18 cellular contexts compared by ENCODE assay signal in the genomic region with DNA sequence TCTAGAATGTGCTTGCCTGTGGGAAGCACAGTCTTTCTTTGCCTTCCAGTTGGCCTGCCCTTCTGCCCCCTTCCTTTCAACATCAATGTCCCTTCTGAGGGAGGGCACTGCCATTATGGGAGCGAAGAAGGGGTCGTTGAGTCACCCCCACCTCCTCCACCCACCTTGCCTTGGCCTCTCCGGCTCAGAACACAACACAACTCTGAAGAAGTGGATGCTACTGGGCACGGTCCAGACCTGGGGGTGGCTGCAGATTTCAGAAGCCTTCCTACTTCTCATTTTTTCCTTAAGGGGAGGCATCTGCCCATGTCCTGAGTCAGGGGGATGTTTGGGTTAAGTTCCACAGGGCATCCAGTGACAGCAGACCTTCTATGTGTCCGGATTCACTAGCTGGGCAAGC.
DNase-seq lines count a peak whose midpoint lies in the region; ATAC-seq, FAIRE-seq and TF ChIP-seq lines count a peak whose summit lies in the region.
"Had no signal": no experiment of that assay in that cellular context is flagged by ENCODE, and none has a peak within 500 bp of the region (broad histone marks: within the 10 kb centered on the region; RNA-seq: fewer than 3 reads in every experiment).

No MANE protein-coding gene starts in this region.

- H3K27ac ChIP-seq in right lobe of liver (peak overlapping the region in 2 of 3 donors; percentile 59 to 92), HepG2 (ENCODE audit: extremely low read length, insufficient read depth, low read length) (no peak overlapping the region), dorsolateral prefrontal cortex (peak overlapping the region in 48 of 59 donors; percentile 12 to 95 (median 80)), neural progenitor cell (no peak overlapping the region), aorta (ENCODE audit: low read depth in 1 of 2, low read length in 2 of 2) (peak overlapping the region; percentile 55 to 77), kidney (ENCODE audit: low read depth in 2 of 2, low read length in 2 of 2) (no peak overlapping the region)

- TF ChIP-seq RAD21 in HepG2 (CRISPR knock-in tag; IDR thresholded peaks at IDR 0.05), result no peak

- no peak overlapping the region for H3K4me3 ChIP-seq in right lobe of liver
- no peak overlapping the region for H3K4me3 ChIP-seq in HepG2 (replicated peaks in 1 of 3; ENCODE audit: insufficient read depth in 1 of 3, low read depth in 2 of 3, low read length in 3 of 3)
- no peak overlapping the region for H3K4me3 ChIP-seq in dorsolateral prefrontal cortex
- no peak overlapping the region for H3K4me3 ChIP-seq in neural progenitor cell
- H3K4me3 ChIP-seq in aorta (ENCODE audit: low read length in 2 of 2), result no peak overlapping the region
- H3K4me3 ChIP-seq in kidney (ENCODE audit: low read length in 2 of 2), result no peak overlapping the region
- H3K4me3 ChIP-seq: GM23338 had no signal

- H3K79me2 ChIP-seq in HepG2 (ENCODE audit: insufficient read depth, low read length) (no peaks in the 10 kb centered on the region), neural progenitor cell (ENCODE audit: low read depth) (no peaks in the 10 kb centered on the region)

- CTCF ChIA-PET in HepG2 (lab: Yijun Ruan, JAX; ENCODE audit: low intra/inter-chr PET ratio, low total read pairs), result no interaction called here

- H3K9me3 Mint-ChIP-seq in neural progenitor cell, result no peaks in the 10 kb centered on the region
- H3K9me3 Mint-ChIP-seq: CD4-positive, alpha-beta T cell; GM23338; HFFc6 had no signal

- peaks cover 2% of the 10 kb centered on the region for H3K27me3 Mint-ChIP-seq in neural progenitor cell (ENCODE audit: insufficient read depth, low read depth)
- H3K27me3 Mint-ChIP-seq: CD4-positive, alpha-beta T cell had no signal

- TF ChIP-seq EP300 in HepG2 (IDR thresholded peaks at IDR 0.05; ENCODE audit: low read depth in 2 of 2, low read length in 2 of 2), result no peak
- no peak for TF ChIP-seq EP300 in HepG2 (CRISPR knock-in tag; IDR thresholded peaks at IDR 0.05; ENCODE audit: borderline replicate concordance)

- no peak for DNase-seq in right lobe of liver
- no peak for DNase-seq in HepG2 (ENCODE audit: low spot score)
- no peak for DNase-seq in dorsolateral prefrontal cortex
- DNase-seq in neural progenitor cell (ENCODE audit: low spot score), result no peak
- DNase-seq in aorta, result no peak
- DNase-seq in kidney, result no peak
- DNase-seq in GM12891 (ENCODE audit: insufficient read length, low spot score), result no peak
- DNase-seq in EL, result no peak
- DNase-seq: ACHN; CD4-positive, alpha-beta T cell; HFFc6; KBM-7; NCI-H1092 treated with DMSO at 0.1 percent for 48 hours; NCI-H1694; NCI-H446; NCI-H748 treated with DMSO at 0.1 percent for 48 hours; PC-3 had no signal

- POLR2A ChIA-PET in HepG2 (lab: Yijun Ruan, JAX), result no interaction called here

- no peak overlapping the region for H3K4me2 ChIP-seq in HepG2 (ENCODE audit: low read depth, low read length)
- H3K4me2 ChIP-seq in neural progenitor cell, result no peak overlapping the region
- H3K4me2 ChIP-seq: GM23338 had no signal

- H3K27me3 ChIP-seq in right lobe of liver (no peaks in the 10 kb centered on the region), HepG2 (ENCODE audit: control insufficient read depth in 1 of 2, insufficient read depth in 2 of 2, low read length in 2 of 2) (no peaks in the 10 kb centered on the region), dorsolateral prefrontal cortex (no peaks in the 10 kb centered on the region), neural progenitor cell (no peaks in the 10 kb centered on the region), aorta (ENCODE audit: control insufficient read depth in 1 of 2, insufficient read depth in 2 of 2, low read length in 1 of 2) (no peaks in the 10 kb centered on the region)

- no peaks in the 10 kb centered on the region for H4K20me1 ChIP-seq in HepG2 (ENCODE audit: insufficient read depth, low read length)
- H4K20me1 ChIP-seq in neural progenitor cell (ENCODE audit: low read depth), result no peaks in the 10 kb centered on the region

- peak overlapping the region; percentile 3 for H3K27ac Mint-ChIP-seq in neural progenitor cell
- H3K27ac Mint-ChIP-seq: CD4-positive, alpha-beta T cell; GM23338; HFFc6 had no signal

- TF ChIP-seq CTCF in right lobe of liver (IDR thresholded peaks at IDR 0.05) (no peak), HepG2 (CRISPR knock-in tag; IDR thresholded peaks at IDR 0.05) (no peak), dorsolateral prefrontal cortex (IDR thresholded peaks at IDR 0.05 in 54 of 56, conservative IDR thresholded peaks at IDR 0.05 in 2 of 56; ENCODE audit: low read depth in 1 of 56, partially characterized antibody in 56 of 56) (no peak), neural progenitor cell (IDR thresholded peaks at IDR 0.05) (no peak), kidney (IDR thresholded peaks at IDR 0.05; ENCODE audit: borderline replicate concordance, extremely low read depth, insufficient read depth) (no peak)

- FAIRE-seq in HepG2 (lab: Jason Lieb, UNC), result no peak
- no peak for FAIRE-seq in kidney (lab: Jason Lieb, UNC)
- FAIRE-seq in GM12891 (lab: Jason Lieb, UNC), result no peak

- no peak overlapping the region for H3K4me3 Mint-ChIP-seq in neural progenitor cell
- H3K4me3 Mint-ChIP-seq: CD4-positive, alpha-beta T cell; GM23338; HFFc6 had no signal

- ATAC-seq in right lobe of liver, result no peak
- ATAC-seq in HepG2, result no peak
- ATAC-seq in aorta (ENCODE audit: low FRiP score), result no peak
- ATAC-seq: GM23338, PC-3 had no signal

- H3K4me1 ChIP-seq in right lobe of liver (peaks cover 0 to 78% (median 27%) of the 10 kb centered on the region in 4 donors), HepG2 (ENCODE audit: insufficient read depth, low read length) (peaks cover 70% of the 10 kb centered on the region), neural progenitor cell (peaks cover 22% of the 10 kb centered on the region), aorta (ENCODE audit: control insufficient read depth in 1 of 2, insufficient read depth in 2 of 2, low read length in 2 of 2) (peaks cover 0 to 10% of the 10 kb centered on the region in 2 donors), kidney (ENCODE audit: control insufficient read depth in 1 of 2, insufficient read depth in 1 of 2, low read depth in 1 of 2, low read length in 2 of 2) (peaks cover 4% of the 10 kb centered on the region in 2 donors)

- 40% methylated on average over 3 of the region's 5 CpGs for WGBS in right lobe of liver (ENCODE audit: insufficient coverage, low coverage, low lambda C conversion rate, missing lambda C conversion rate)
- 78% methylated on average over 5 of the region's 5 CpGs for WGBS in HepG2 (ENCODE audit: low lambda C conversion rate)
- WGBS in aorta, 2 donors, result 73 to 74% methylated on average over 5 of the region's 5 CpGs

- H2AFZ ChIP-seq in HepG2 (ENCODE audit: low read length) (no peak overlapping the region), neural progenitor cell (replicated peaks) (no peak overlapping the region)
- H2AFZ ChIP-seq: GM23338 had no signal

- no peaks in the 10 kb centered on the region for H3K36me3 Mint-ChIP-seq in neural progenitor cell

- H3F3A ChIP-seq in neural progenitor cell (ENCODE audit: low read depth), result no peaks in the 10 kb centered on the region

- H3K36me3 ChIP-seq in right lobe of liver (no peaks in the 10 kb centered on the region), HepG2 (replicated peaks in 1 of 2; ENCODE audit: control insufficient read depth in 1 of 2, insufficient read depth in 2 of 2, low read length in 2 of 2) (no peaks in the 10 kb centered on the region), neural progenitor cell (no peaks in the 10 kb centered on the region), aorta (ENCODE audit: control insufficient read depth in 1 of 2, insufficient read depth in 2 of 2, low read length in 1 of 2) (no peaks in the 10 kb centered on the region), kidney (ENCODE audit: control insufficient read depth in 1 of 2, insufficient read depth in 2 of 2, low read length in 2 of 2) (no peaks in the 10 kb centered on the region)

- no peak overlapping the region for H3K9ac ChIP-seq in HepG2 (ENCODE audit: insufficient read depth, low read depth, low read length)
- no peak overlapping the region for H3K9ac ChIP-seq in neural progenitor cell
- H3K9ac ChIP-seq in kidney (ENCODE audit: low read length in 2 of 2), result no peak overlapping the region

- in situ Hi-C loops in HepG2 (cut with HindIII; ENCODE audit: extremely low pct_ligation_motif_present, low pct_unique_long_range_greater_than_20kb), result no loop called here

- BruUV-seq in HepG2 (replicated peaks; lab: Mats Ljungman, UMichigan), result no TSS peak

- TF ChIP-seq POLR2A in right lobe of liver (IDR thresholded peaks at IDR 0.05), result no peak
- no peak for TF ChIP-seq POLR2A in HepG2 (IDR thresholded peaks at IDR 0.05; ENCODE audit: insufficient read depth in 1 of 2, low read depth in 2 of 2, low read length in 2 of 2)
- no peak for TF ChIP-seq POLR2A in GM12891 (IDR thresholded peaks at IDR 0.05; ENCODE audit: low read depth, low read length)

- peaks cover 52% of the 10 kb centered on the region for H3K4me1 Mint-ChIP-seq in neural progenitor cell

- no peaks in the 10 kb centered on the region for H3K9me3 ChIP-seq in right lobe of liver
- no peaks in the 10 kb centered on the region for H3K9me3 ChIP-seq in HepG2 (ENCODE audit: low read length)
- H3K9me3 ChIP-seq in neural progenitor cell (ENCODE audit: low read depth), result no peaks in the 10 kb centered on the region
- no peaks in the 10 kb centered on the region for H3K9me3 ChIP-seq in aorta (ENCODE audit: control insufficient read depth, low read length)
- H3K9me3 ChIP-seq in kidney (ENCODE audit: control insufficient read depth in 1 of 2, low read length in 2 of 2), result no peaks in the 10 kb centered on the region

- intact Hi-C loops in right lobe of liver (cut with DNase I) (loop anchor here in 1 of 2 donors (10.0 kb wide), 1 partner anchor 70 kb away; a partner anchor contains a TSS), HepG2 (cut with micrococcal nuclease; ENCODE audit: unreplicated experiment) (no loop called here), dorsolateral prefrontal cortex (cut with DNase I) (no loop called here), aorta (cut with DNase I) (no loop called here), kidney (cut with DNase I) (no loop called here)

TF ChIP-seq in GM12891, 5 proteins besides CTCF, POLR2A, EP300 and RAD21:
- TF ChIP-seq POU2F2 (IDR thresholded peaks at IDR 0.05; ENCODE audit: low read depth, low read length) (no peak), SPI1 (IDR thresholded peaks at IDR 0.05; ENCODE audit: low read depth, low read length) (no peak), POLR2AphosphoS5 (IDR thresholded peaks at IDR 0.05; ENCODE audit: low read depth, low read length) (no peak), TAF1 (IDR thresholded peaks at IDR 0.05; ENCODE audit: low read depth, low read length) (no peak), PAX5 (IDR thresholded peaks at IDR 0.05; ENCODE audit: insufficient read depth, low read length, severe bottlenecking) (no peak)

Comparison
In these comparisons a context has a peak if more than half of its experiments do, and no peak if none do; other contexts are left out.
1. H3K27ac ChIP-seq: peak in right lobe of liver (2 of 3), dorsolateral prefrontal cortex (48 of 59) and aorta (2 of 2); none in HepG2 (single experiment), neural progenitor cell (single experiment) and kidney (0 of 2).